In the genomic region with DNA sequence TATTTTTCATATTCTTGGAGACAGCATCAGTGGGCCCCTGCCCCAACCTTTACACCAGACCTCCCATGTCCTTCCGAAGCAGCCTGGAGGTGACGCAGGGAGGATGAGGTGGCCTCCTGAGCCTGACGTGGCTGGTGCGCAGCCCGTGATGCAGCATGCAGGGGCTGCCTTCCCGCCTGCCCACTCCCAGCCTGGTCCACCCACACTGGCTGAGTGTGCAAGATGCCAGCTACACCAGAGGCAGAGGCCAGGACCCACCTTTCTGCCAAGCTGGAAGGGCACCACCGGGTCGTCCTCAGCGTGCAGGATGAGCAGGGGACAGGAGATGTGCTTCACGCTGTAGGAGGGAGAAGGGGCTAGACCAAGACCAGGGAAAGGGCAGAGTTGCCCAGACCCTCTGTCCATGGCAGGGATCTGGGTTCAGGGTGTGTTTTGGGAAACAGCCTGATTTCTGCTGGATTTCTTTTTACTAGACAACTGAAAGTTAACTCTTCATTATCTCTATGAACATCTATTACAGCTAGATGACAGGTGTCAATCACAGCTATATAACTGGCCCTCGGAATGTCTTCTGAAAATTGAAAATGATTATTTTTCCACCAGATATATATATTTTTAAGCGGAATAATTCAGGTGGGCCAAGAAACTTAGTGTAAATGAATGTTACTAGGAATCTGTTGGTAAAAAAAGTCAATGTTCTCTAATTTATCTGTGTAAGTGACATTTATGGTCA, we compare ENCODE assay signal across 21 cellular contexts.
"Had no signal": no experiment of that assay in that cellular context is flagged by ENCODE, and none has a peak within 500 bp of the region (broad histone marks: within the 10 kb centered on the region; RNA-seq: fewer than 3 reads in every experiment).

No MANE protein-coding gene starts in this region.

- DNase-seq: activated B cell treated with CpG ODN at 0.5 μM for 24 hours; activated CD4-positive, alpha-beta memory T cell treated with anti-CD3 and anti-CD28 coated beads for 36 hours; activated CD4-positive, alpha-beta T cell treated with anti-CD3 and anti-CD28 coated beads for 4 hours; activated naive CD4-positive, alpha-beta T cell treated with anti-CD3 and anti-CD28 coated beads for 36 hours; activated T-cell treated with anti-CD3 and anti-CD28 coated beads for 4 hours; adrenal gland; erythroblast; foreskin melanocyte; glutamatergic neuron; hypothalamus; islet precursor cell; midbrain; nephron progenitor cell; occipital lobe; stomach; T-cell had no signal

- H3K27me3 ChIP-seq: adrenal gland, stomach had no signal

- H3K4me3 ChIP-seq: adrenal gland, skin epidermis, stomach had no signal

- H3K27ac ChIP-seq: adrenal gland, stomach had no signal

- ATAC-seq: activated T-helper 17 cell treated with anti-CD3 and anti-CD28 coated beads, Interleukin-2, amount 50 U/mL, for 72 hours; SK-N-SH treated with all-trans-retinoic acid at 6 μM for 48 hours; T-cell had no signal

- FAIRE-seq: colon had no signal

- H3K27ac Mint-ChIP-seq: activated B cell treated with CpG ODN at 0.5 μM for 24 hours; activated CD4-positive, alpha-beta memory T cell treated with anti-CD3 and anti-CD28 coated beads for 36 hours; activated naive CD4-positive, alpha-beta T cell treated with anti-CD3 and anti-CD28 coated beads for 36 hours; activated T-helper 17 cell treated with anti-CD3 and anti-CD28 coated beads, Interleukin-2, amount 50 U/mL, for 72 hours; T-cell; type B pancreatic cell had no signal

- H3K9me3 Mint-ChIP-seq: activated B cell treated with CpG ODN at 0.5 μM for 24 hours; activated CD4-positive, alpha-beta memory T cell treated with anti-CD3 and anti-CD28 coated beads for 36 hours; activated naive CD4-positive, alpha-beta T cell treated with anti-CD3 and anti-CD28 coated beads for 36 hours; activated T-helper 17 cell treated with anti-CD3 and anti-CD28 coated beads, Interleukin-2, amount 50 U/mL, for 72 hours; nephron progenitor cell; T-cell; type B pancreatic cell had no signal

- H3K27me3 Mint-ChIP-seq: activated B cell treated with CpG ODN at 0.5 μM for 24 hours; activated CD4-positive, alpha-beta memory T cell treated with anti-CD3 and anti-CD28 coated beads for 36 hours; activated T-helper 17 cell treated with anti-CD3 and anti-CD28 coated beads, Interleukin-2, amount 50 U/mL, for 72 hours; T-cell; type B pancreatic cell had no signal

- H3K9me3 ChIP-seq: adrenal gland, stomach had no signal

- H3K4me3 Mint-ChIP-seq: activated B cell treated with CpG ODN at 0.5 μM for 24 hours; activated CD4-positive, alpha-beta memory T cell treated with anti-CD3 and anti-CD28 coated beads for 36 hours; activated naive CD4-positive, alpha-beta T cell treated with anti-CD3 and anti-CD28 coated beads for 36 hours; activated T-helper 17 cell treated with anti-CD3 and anti-CD28 coated beads, Interleukin-2, amount 50 U/mL, for 72 hours; nephron progenitor cell; T-cell; type B pancreatic cell had no signal

- H3K4me1 Mint-ChIP-seq: activated B cell treated with CpG ODN at 0.5 μM for 24 hours; activated T-helper 17 cell treated with anti-CD3 and anti-CD28 coated beads, Interleukin-2, amount 50 U/mL, for 72 hours; nephron progenitor cell; T-cell had no signal
